27 cellular contexts compared by ENCODE assay signal in the genomic region with DNA sequence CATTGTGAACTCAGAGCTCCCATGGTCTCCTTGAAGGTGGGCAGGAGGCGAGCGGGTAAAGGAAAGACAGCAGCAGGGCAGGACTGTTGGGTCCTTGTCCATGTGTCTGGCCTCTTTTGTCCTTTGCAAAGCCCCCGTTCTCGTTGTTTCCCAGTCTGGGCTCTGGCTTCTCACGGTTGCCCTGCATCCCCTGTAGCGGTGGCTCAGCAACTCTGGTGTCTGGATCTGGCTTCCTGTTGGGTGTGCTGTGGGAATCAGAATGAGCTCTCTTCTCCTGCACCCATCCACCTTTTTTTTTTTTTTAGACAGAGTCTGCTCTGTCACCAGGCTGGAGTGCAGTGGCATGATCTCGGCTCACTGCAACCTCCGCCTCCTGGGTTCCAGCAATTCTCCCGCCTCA.
"Had no signal": no experiment of that assay in that cellular context is flagged by ENCODE, and none has a peak within 500 bp of the region (broad histone marks: within the 10 kb centered on the region; RNA-seq: fewer than 3 reads in every experiment).

No MANE protein-coding gene starts in this region.

- H3K4me3 ChIP-seq: ascending aorta, cardiac muscle cell, coronary artery, dorsolateral prefrontal cortex, lung, SK-N-MC, uterus had no signal

- H3K36me3 Mint-ChIP-seq: activated naive CD8-positive, alpha-beta T cell treated with anti-CD3 and anti-CD28 coated beads for 36 hours; natural killer cell had no signal

- H3K4me3 Mint-ChIP-seq: activated B cell treated with CpG ODN at 0.5 μM for 24 hours; activated naive CD4-positive, alpha-beta T cell treated with anti-CD3 and anti-CD28 coated beads for 36 hours; activated naive CD8-positive, alpha-beta T cell treated with anti-CD3 and anti-CD28 coated beads for 36 hours; activated T-cell treated with anti-CD3 and anti-CD28 coated beads, Interleukin-2, amount 50 U/mL, for 72 hours; brain; immature natural killer cell; natural killer cell; type B pancreatic cell had no signal

- H3K27ac Mint-ChIP-seq: activated B cell treated with CpG ODN at 0.5 μM for 24 hours; activated naive CD4-positive, alpha-beta T cell treated with anti-CD3 and anti-CD28 coated beads for 36 hours; activated naive CD8-positive, alpha-beta T cell treated with anti-CD3 and anti-CD28 coated beads for 36 hours; activated T-cell treated with anti-CD3 and anti-CD28 coated beads, Interleukin-2, amount 50 U/mL, for 72 hours; brain; immature natural killer cell; natural killer cell; type B pancreatic cell had no signal

- H3K27me3 Mint-ChIP-seq: activated B cell treated with CpG ODN at 0.5 μM for 24 hours; activated naive CD8-positive, alpha-beta T cell treated with anti-CD3 and anti-CD28 coated beads for 36 hours; type B pancreatic cell had no signal

- ATAC-seq: activated T-cell treated with anti-CD3 and anti-CD28 coated beads, Interleukin-2, amount 50 U/mL, for 72 hours; left colon; natural killer cell had no signal

- H3K27ac ChIP-seq: ascending aorta, cardiac muscle cell, coronary artery, SK-N-MC, uterus had no signal

- H3K9me3 Mint-ChIP-seq: activated B cell treated with CpG ODN at 0.5 μM for 24 hours; activated naive CD4-positive, alpha-beta T cell treated with anti-CD3 and anti-CD28 coated beads for 36 hours; activated naive CD8-positive, alpha-beta T cell treated with anti-CD3 and anti-CD28 coated beads for 36 hours; activated T-cell treated with anti-CD3 and anti-CD28 coated beads, Interleukin-2, amount 50 U/mL, for 72 hours; brain; immature natural killer cell; natural killer cell; type B pancreatic cell had no signal

- DNase-seq: activated B cell treated with CpG ODN at 0.5 μM for 24 hours; activated effector memory CD4-positive, alpha-beta T cell treated with Interleukin-2 at 50 U/mL for 16 hours; activated naive CD4-positive, alpha-beta T cell treated with anti-CD3 and anti-CD28 coated beads for 36 hours; activated naive CD8-positive, alpha-beta T cell treated with anti-CD3 and anti-CD28 coated beads for 36 hours; activated T-cell treated with anti-CD3 and anti-CD28 coated beads for 4 hours; activated T-cell treated with anti-CD3 and anti-CD28 coated beads, Interleukin-2, amount 50 U/mL, for 72 hours; cerebellar nuclear complex; dorsolateral prefrontal cortex; effector memory CD4-positive, alpha-beta T cell; erythroblast; hypothalamus; immature natural killer cell; kidney; left colon; mesendoderm; natural killer cell; retina; stimulated activated naive CD4-positive, alpha-beta T cell treated with Interleukin-2 at 50 U/mL for 16 hours; T1000; uterus had no signal

- H3K9me3 ChIP-seq: ascending aorta, uterus had no signal

- H3K27me3 ChIP-seq: ascending aorta, cardiac muscle cell, dorsolateral prefrontal cortex, uterus had no signal

- H3K36me3 ChIP-seq: uterus had no signal
